Comparison of ENCODE assay signal across 18 cellular contexts in the genomic region with DNA sequence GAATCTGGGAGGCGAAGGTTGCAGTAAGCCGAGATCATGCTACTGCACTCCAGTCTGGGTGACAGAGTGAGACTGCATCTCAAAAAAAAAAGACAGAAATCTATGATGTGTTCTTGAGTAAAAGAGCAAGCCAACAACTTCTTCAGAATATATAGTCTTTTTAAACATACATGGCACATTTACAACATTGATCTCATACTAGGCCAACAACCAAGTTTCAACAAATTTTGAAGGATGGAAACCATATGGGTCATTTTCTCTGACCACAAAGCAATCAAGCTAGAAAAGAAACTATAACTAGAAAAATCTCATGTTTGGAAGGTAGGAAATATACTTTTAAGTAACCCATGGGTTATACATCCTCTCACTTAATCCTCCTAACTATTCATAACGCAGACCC.
"Had no signal": no experiment of that assay in that cellular context is flagged by ENCODE, and none has a peak within 500 bp of the region (broad histone marks: within the 10 kb centered on the region; RNA-seq: fewer than 3 reads in every experiment).

No MANE protein-coding gene starts in this region.

- H3K27ac ChIP-seq: foreskin keratinocyte, hepatocyte, lower lobe of right lung, spleen had no signal

- H3K27me3 Mint-ChIP-seq: activated CD8-positive, alpha-beta T cell treated with anti-CD3 and anti-CD28 coated beads for 36 hours; activated T-cell treated with anti-CD3 and anti-CD28 coated beads, Interleukin-2, amount 50 U/mL, for 24 hours; dendritic cell treated with granulocyte-macrophage colony-stimulating factor and Interleukin-4, amounts not matched to agents 40 ng/mL and 50 ng/mL, for 4 days had no signal

- H3K27me3 ChIP-seq: foreskin keratinocyte, hepatocyte, spleen had no signal

- H3K9me3 Mint-ChIP-seq: activated T-helper 2 cell treated with anti-CD3 and anti-CD28 coated beads, Interferon-gamma antibody, Interleukin-2, Interleukin-4, amounts not matched to agents 10 μg/mL and 5 μg/mL and 100 μg/mL, durations not matched to agents 14 hours and 24 hours and 36 hours; dendritic cell treated with granulocyte-macrophage colony-stimulating factor and Interleukin-4, amounts not matched to agents 40 ng/mL and 50 ng/mL, for 4 days; T-helper 2 cell treated with Interferon-gamma antibody and Interleukin-4, amounts not matched to agents 5 μg/mL and 100 μg/mL, for 36 hours had no signal

- H3K4me2 ChIP-seq: hepatocyte had no signal

- DNase-seq: activated CD4-positive, alpha-beta T cell treated with anti-CD3 and anti-CD28 coated beads for 48 hours; activated CD8-positive, alpha-beta T cell treated with anti-CD3 and anti-CD28 coated beads for 36 hours; activated naive CD4-positive, alpha-beta T cell treated with anti-CD3 and anti-CD28 coated beads, Interleukin-2, amount 50 U/mL, for 16 hours; activated T-cell treated with anti-CD3 and anti-CD28 coated beads, Interleukin-2, amount 50 U/mL, for 24 hours; effector CD8-positive, alpha-beta T cell; foreskin keratinocyte; left cardiac atrium; lower lobe of right lung; occipital lobe; retina; spleen; stimulated activated CD4-positive, alpha-beta T cell treated with anti-CD3 and anti-CD28 coated beads, Interleukin-4, amount 100 ng/mL, for 4 hours; stimulated activated naive CD4-positive, alpha-beta T cell had no signal

- H3K27ac Mint-ChIP-seq: activated CD8-positive, alpha-beta T cell treated with anti-CD3 and anti-CD28 coated beads for 36 hours; activated T-helper 2 cell treated with anti-CD3 and anti-CD28 coated beads, Interferon-gamma antibody, Interleukin-2, Interleukin-4, amounts not matched to agents 10 μg/mL and 5 μg/mL and 100 μg/mL, durations not matched to agents 14 hours and 24 hours and 36 hours; dendritic cell treated with granulocyte-macrophage colony-stimulating factor and Interleukin-4, amounts not matched to agents 40 ng/mL and 50 ng/mL, for 4 days; T-helper 2 cell treated with Interferon-gamma antibody and Interleukin-4, amounts not matched to agents 5 μg/mL and 100 μg/mL, for 36 hours; WTC11 had no signal

- H3K9me3 ChIP-seq: lower lobe of right lung had no signal

- H3K4me3 Mint-ChIP-seq: activated CD8-positive, alpha-beta T cell treated with anti-CD3 and anti-CD28 coated beads for 36 hours; activated T-cell treated with anti-CD3 and anti-CD28 coated beads, Interleukin-2, amount 50 U/mL, for 24 hours; dendritic cell treated with granulocyte-macrophage colony-stimulating factor and Interleukin-4, amounts not matched to agents 40 ng/mL and 50 ng/mL, for 4 days; T-helper 2 cell treated with Interferon-gamma antibody and Interleukin-4, amounts not matched to agents 5 μg/mL and 100 μg/mL, for 36 hours; WTC11 had no signal

- H3K79me2 ChIP-seq: hepatocyte had no signal

- H3K4me3 ChIP-seq: hepatocyte, lower lobe of right lung, spleen had no signal

- H3K4me1 ChIP-seq: foreskin keratinocyte, lower lobe of right lung, spleen had no signal

- H2AFZ ChIP-seq: hepatocyte had no signal
